Comparison of ENCODE assay signal across 10 cellular contexts in the genomic region with DNA sequence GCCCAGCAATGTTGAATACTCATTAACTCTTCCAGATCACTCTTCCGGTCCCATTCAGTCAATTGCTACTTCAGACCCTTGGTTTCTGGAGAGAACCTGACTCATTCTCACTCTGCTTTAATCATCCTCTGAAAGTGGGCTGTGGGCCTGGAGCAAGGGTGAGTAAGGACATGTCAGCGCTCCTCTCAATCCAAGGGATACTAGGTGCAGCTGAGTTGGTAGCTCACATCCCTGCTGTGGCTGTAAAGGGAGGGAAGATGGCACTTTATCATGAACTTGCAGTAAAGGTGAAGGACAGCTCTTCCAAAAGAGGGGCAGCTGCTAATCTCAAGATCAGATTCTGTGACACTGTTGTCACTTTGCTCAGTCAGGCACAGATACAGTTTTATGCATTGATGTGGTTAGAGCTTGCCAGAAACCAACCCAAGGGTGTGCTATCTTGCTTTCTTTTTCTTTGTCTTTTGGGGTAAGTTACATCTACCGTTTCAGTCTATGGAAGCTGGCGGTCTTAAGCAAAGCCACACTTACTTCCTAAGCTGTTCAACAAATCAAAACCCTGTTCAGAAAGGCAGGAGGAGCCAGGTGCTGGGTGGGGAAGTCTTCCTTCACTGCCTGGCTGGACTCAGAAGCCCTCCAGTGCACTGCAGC. TPM values are rescaled to one million over a fixed set of nuclear protein-coding genes. Genes with fewer than 3 reads are reported as not detected.
A peak's percentile ranks its signal among the peaks of the same experiment; 100 is the strongest.
DNase-seq lines count a peak whose midpoint lies in the region; ATAC-seq, FAIRE-seq and TF ChIP-seq lines count a peak whose summit lies in the region.
"Had no signal": no experiment of that assay in that cellular context is flagged by ENCODE, and none has a peak within 500 bp of the region (broad histone marks: within the 10 kb centered on the region; RNA-seq: fewer than 3 reads in every experiment).

No MANE protein-coding gene starts in this region.

- SMC1A ChIA-PET in GM12878 (lab: Charles Lee; ENCODE audit: uncharacterized antibody, unreplicated experiment), result no interaction called here

- ATAC-seq in GM12878, result peak; percentile 97

- no peaks in the 10 kb centered on the region for H3K27me3 Mint-ChIP-seq in stimulated activated naive CD8-positive, alpha-beta T cell treated with anti-CD3 and anti-CD28 coated beads, Interleukin-15, Interleukin-2, amounts not matched to agents 100 ng/mL and 50 ng/mL, for 24 hours

- H3K4me3 ChIP-seq in GM12878, result no peak overlapping the region

- no peaks in the 10 kb centered on the region for H4K20me1 ChIP-seq in GM12878 (ENCODE audit: control insufficient read depth, insufficient read depth)

- peaks cover 45% of the 10 kb centered on the region for H3K4me1 Mint-ChIP-seq in stimulated activated naive CD8-positive, alpha-beta T cell treated with anti-CD3 and anti-CD28 coated beads, Interleukin-15, Interleukin-2, amounts not matched to agents 100 ng/mL and 50 ng/mL, for 24 hours (ENCODE audit: low read depth)

- RAD21 ChIA-PET in GM12878 (lab: Charles Lee; ENCODE audit: unreplicated experiment), result no interaction called here

- H3K4me3 Mint-ChIP-seq in stimulated activated naive CD8-positive, alpha-beta T cell treated with anti-CD3 and anti-CD28 coated beads, Interleukin-15, Interleukin-2, amounts not matched to agents 100 ng/mL and 50 ng/mL, for 24 hours, result peak overlapping the region; percentile 74
- H3K4me3 Mint-ChIP-seq: naive B cell had no signal

- H3K27ac ChIP-seq in GM12878 (ENCODE audit: control insufficient read depth, insufficient read depth), result no peak overlapping the region
- H3K27ac ChIP-seq: 22Rv1 had no signal

- H3K9me3 Mint-ChIP-seq in stimulated activated naive CD8-positive, alpha-beta T cell treated with anti-CD3 and anti-CD28 coated beads, Interleukin-15, Interleukin-2, amounts not matched to agents 100 ng/mL and 50 ng/mL, for 24 hours, result no peaks in the 10 kb centered on the region

- CTCF ChIA-PET in GM12878 (lab: Yijun Ruan, JAX), result interaction anchor here (0.8 to 1.6 kb wide), 2 partner anchors 9 to 11 kb away, joined by 3 read pairs; no protein-coding TSS in a partner anchor

- TF ChIP-seq POLR2A in GM12878 (IDR thresholded peaks at IDR 0.05; ENCODE audit: low read depth, low read length) (no peak), erythroblast (IDR thresholded peaks at IDR 0.05; ENCODE audit: low read length) (no peak)

- TF ChIP-seq CTCF in GM12878 (IDR thresholded peaks at IDR 0.05 in 2 of 3, conservative IDR thresholded peaks at IDR 0.05 in 1 of 3; ENCODE audit: control insufficient read depth in 2 of 3, extremely low read depth in 1 of 3, insufficient read depth in 1 of 3, low read depth in 3 of 3, low read length in 3 of 3), result no peak

- TF ChIP-seq EP300 in GM12878 (IDR thresholded peaks at IDR 0.05; ENCODE audit: borderline replicate concordance in 1 of 2, control insufficient read depth in 1 of 2, low read depth in 2 of 2, low read length in 2 of 2), result peak in 1 of 2 experiments; percentile 46; a peak in 1 of 4 replicates

- in situ Hi-C loops in GM12878 (cut with MboI), result no loop called here

- H3K36me3 ChIP-seq in GM12878 (ENCODE audit: control insufficient read depth in 2 of 2, insufficient read depth in 2 of 2, low read length in 1 of 2), result no peaks in the 10 kb centered on the region

- FAIRE-seq in GM12878 (lab: Jason Lieb, UNC), result peak; percentile 13

- peaks cover 4% of the 10 kb centered on the region; the same call in 1 of the 2 replicates for H3K4me1 ChIP-seq in GM12878 (ENCODE audit: control insufficient read depth, insufficient read depth, low read length)

- 12% methylated on average over 4 of the region's 4 CpGs for WGBS in GM12878 (ENCODE audit: insufficient coverage, insufficient replicate concordance, low lambda C conversion rate, missing lambda C conversion rate)

- H2AFZ ChIP-seq in GM12878 (ENCODE audit: control insufficient read depth, low read depth, low read length), result peak overlapping the region; percentile 41; the same call in 1 of the 2 replicates

- no peaks in the 10 kb centered on the region for H3K36me3 Mint-ChIP-seq in stimulated activated naive CD8-positive, alpha-beta T cell treated with anti-CD3 and anti-CD28 coated beads, Interleukin-15, Interleukin-2, amounts not matched to agents 100 ng/mL and 50 ng/mL, for 24 hours (ENCODE audit: low read depth)

- no peak overlapping the region for H3K9ac ChIP-seq in GM12878 (ENCODE audit: control insufficient read depth, insufficient read depth, low read length)

- peak overlapping the region; percentile 96 for H3K27ac Mint-ChIP-seq in stimulated activated naive CD8-positive, alpha-beta T cell treated with anti-CD3 and anti-CD28 coated beads, Interleukin-15, Interleukin-2, amounts not matched to agents 100 ng/mL and 50 ng/mL, for 24 hours
- H3K27ac Mint-ChIP-seq: naive B cell had no signal

- DNase-seq in DMS53 (lab: John Stamatoyannopoulos, UW), result peak; percentile 47
- no peak for DNase-seq in DMS53 treated with DMSO at 0.1 percent for 48 hours (lab: John Stamatoyannopoulos, UW; ENCODE audit: unreplicated experiment)
- DNase-seq in RKO (ENCODE audit: low spot score), result peak; percentile 69
- DNase-seq in GM12878 (ENCODE audit: low read depth, low spot score), result peak; percentile 39
- no peak for DNase-seq in erythroblast (lab: John Stamatoyannopoulos, UW)
- no peak for DNase-seq in globus pallidus (ENCODE audit: low spot score)
- DNase-seq in NCI-H1436 treated with DMSO at 0.1 percent for 48 hours (lab: John Stamatoyannopoulos, UW), result no peak
- DNase-seq: naive B cell had no signal

- no peaks in the 10 kb centered on the region for H3K79me2 ChIP-seq in GM12878 (ENCODE audit: control insufficient read depth, insufficient read depth, low read length)

- peak; percentile 29; the same call in 1 of the 2 replicates for TF ChIP-seq RAD21 in GM12878 (IDR thresholded peaks at IDR 0.05; ENCODE audit: insufficient read depth, low read depth, low read length)

- POLR2A ChIA-PET in GM12878 (lab: Charles Lee), result no interaction called here

- no peaks in the 10 kb centered on the region for H3K27me3 ChIP-seq in GM12878 (replicated peaks in 1 of 2; ENCODE audit: control insufficient read depth in 2 of 2, insufficient read depth in 2 of 2, low read length in 1 of 2)

- H3K4me2 ChIP-seq in GM12878 (ENCODE audit: control insufficient read depth, insufficient read depth), result peak overlapping the region; percentile 22; the same call in 1 of the 2 replicates

- BruUV-seq in GM12878 (replicated peaks; lab: Mats Ljungman, UMichigan), result no TSS peak

- no peaks in the 10 kb centered on the region; the same call in 2 of the 3 replicates for H3K9me3 ChIP-seq in GM12878 (replicated peaks; ENCODE audit: control insufficient read depth, insufficient read depth, low read length)

- intact Hi-C loops in GM12878 (cut with micrococcal nuclease; ENCODE audit: unreplicated experiment), result no loop called here

TF ChIP-seq in GM12878, 131 proteins besides CTCF, POLR2A, EP300 and RAD21 (continues in another document):
- TF ChIP-seq CEBPB (IDR thresholded peaks at IDR 0.05; ENCODE audit: borderline replicate concordance in 1 of 2, low read depth in 2 of 2, low read length in 2 of 2) (no peak), ZNF217 (IDR thresholded peaks at IDR 0.05) (no peak), IKZF1 (conservative IDR thresholded peaks at IDR 0.05) (0 out of 2 replicates have a peak, but pooled peaks have one; percentile 40), NFIC (IDR thresholded peaks at IDR 0.05; ENCODE audit: low read depth, low read length) (peak; percentile 59; the same call in 1 of the 2 replicates), STAT1 (conservative IDR thresholded peaks at IDR 0.05) (no peak), CREM (IDR thresholded peaks at IDR 0.05; ENCODE audit: low read depth) (0 out of 2 replicates have a peak, but pooled peaks have one; percentile 8)
- TF ChIP-seq, protein P1, sequence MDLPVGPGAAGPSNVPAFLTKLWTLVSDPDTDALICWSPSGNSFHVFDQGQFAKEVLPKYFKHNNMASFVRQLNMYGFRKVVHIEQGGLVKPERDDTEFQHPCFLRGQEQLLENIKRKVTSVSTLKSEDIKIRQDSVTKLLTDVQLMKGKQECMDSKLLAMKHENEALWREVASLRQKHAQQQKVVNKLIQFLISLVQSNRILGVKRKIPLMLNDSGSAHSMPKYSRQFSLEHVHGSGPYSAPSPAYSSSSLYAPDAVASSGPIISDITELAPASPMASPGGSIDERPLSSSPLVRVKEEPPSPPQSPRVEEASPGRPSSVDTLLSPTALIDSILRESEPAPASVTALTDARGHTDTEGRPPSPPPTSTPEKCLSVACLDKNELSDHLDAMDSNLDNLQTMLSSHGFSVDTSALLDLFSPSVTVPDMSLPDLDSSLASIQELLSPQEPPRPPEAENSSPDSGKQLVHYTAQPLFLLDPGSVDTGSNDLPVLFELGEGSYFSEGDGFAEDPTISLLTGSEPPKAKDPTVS (IDR thresholded peaks at IDR 0.05; ENCODE audit: low read depth, low read length), result no peak
- TF ChIP-seq, protein P2, sequence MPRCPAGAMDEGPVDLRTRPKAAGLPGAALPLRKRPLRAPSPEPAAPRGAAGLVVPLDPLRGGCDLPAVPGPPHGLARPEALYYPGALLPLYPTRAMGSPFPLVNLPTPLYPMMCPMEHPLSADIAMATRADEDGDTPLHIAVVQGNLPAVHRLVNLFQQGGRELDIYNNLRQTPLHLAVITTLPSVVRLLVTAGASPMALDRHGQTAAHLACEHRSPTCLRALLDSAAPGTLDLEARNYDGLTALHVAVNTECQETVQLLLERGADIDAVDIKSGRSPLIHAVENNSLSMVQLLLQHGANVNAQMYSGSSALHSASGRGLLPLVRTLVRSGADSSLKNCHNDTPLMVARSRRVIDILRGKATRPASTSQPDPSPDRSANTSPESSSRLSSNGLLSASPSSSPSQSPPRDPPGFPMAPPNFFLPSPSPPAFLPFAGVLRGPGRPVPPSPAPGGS (IDR thresholded peaks at IDR 0.05; ENCODE audit: borderline replicate concordance, insufficient read depth, low read depth, low read length, poor library complexity, severe bottlenecking), result no peak

RNA-seq across cellular contexts. Expression of a gene that starts 26.5 kb away (rescaled TPM):
- total RNA-seq in GM12878 (2013; cell fraction: nucleolus; rRNA removed), result 49.6 and 50.4 TPM in 2 replicates
- total RNA-seq in GM12878 (2014; rRNA removed) (25.4 and 36.3 TPM in 2 replicates), GM12878 (2014; rRNA removed; fragmentation: Illumina TruSeq; extraction: Trizol) (30.6 and 31.5 TPM in 2 replicates), GM12878 (2021) (48.3 and 50.2 TPM in 2 replicates)
- polyA plus RNA-seq in GM12878 (2011; ENCODE audit: low read depth), result 24.9 TPM
- polyA plus RNA-seq in GM12878 (2011; rRNA removed) (64.8 and 74.6 TPM in 2 replicates), GM12878 (2014; fragmentation: Illumina TruSeq; extraction: Trizol) (46.8 and 50.6 TPM in 2 replicates), GM12878 (2014; fragmentation: Nextera tagmentation; extraction: Ambion mirVana) (10 to 100 TPM; 77.4 to 84.4 TPM), GM12878 (2014; rRNA removed) (29.6 and 31.2 TPM in 2 replicates), GM12878 (2016; fragmentation: Nextera tagmentation; extraction: Ambion mirVana) (100 to 1,000 TPM; 102 to 109 TPM)
- polyA plus RNA-seq in GM12878 (2011; cell fraction: cytosol; rRNA removed), result 31.9 and 37.5 TPM in 2 replicates
- polyA plus RNA-seq in GM12878 (2011; cell fraction: nucleus; rRNA removed), result 34.9 and 48.4 TPM in 2 replicates
- polyA plus RNA-seq in GM12878 (2012), result 36.6 and 47.7 TPM in 2 replicates
- 26.6 and 28.2 TPM in 2 replicates for polyA minus RNA-seq in GM12878 (2011; rRNA and poly(A)+ RNA removed)
- polyA minus RNA-seq in GM12878 (2011; cell fraction: cytosol; rRNA and poly(A)+ RNA removed), result 13.4 and 19.0 TPM in 2 replicates
- polyA minus RNA-seq in GM12878 (2011; cell fraction: nucleus; rRNA and poly(A)+ RNA removed), result 27.7 and 40.9 TPM in 2 replicates

Comparison
In these comparisons a context has a peak if more than half of its experiments do, and no peak if none do; other contexts are left out.
1. DNase-seq: peak in DMS53 (single experiment), RKO (single experiment) and GM12878 (single experiment); none in DMS53 treated with DMSO at 0.1 percent for 48 hours (single experiment), erythroblast (0 of 2), globus pallidus (single experiment) and NCI-H1436 treated with DMSO at 0.1 percent for 48 hours (single experiment).